Comparison of ENCODE assay signal across 1 cellular context in the genomic region with DNA sequence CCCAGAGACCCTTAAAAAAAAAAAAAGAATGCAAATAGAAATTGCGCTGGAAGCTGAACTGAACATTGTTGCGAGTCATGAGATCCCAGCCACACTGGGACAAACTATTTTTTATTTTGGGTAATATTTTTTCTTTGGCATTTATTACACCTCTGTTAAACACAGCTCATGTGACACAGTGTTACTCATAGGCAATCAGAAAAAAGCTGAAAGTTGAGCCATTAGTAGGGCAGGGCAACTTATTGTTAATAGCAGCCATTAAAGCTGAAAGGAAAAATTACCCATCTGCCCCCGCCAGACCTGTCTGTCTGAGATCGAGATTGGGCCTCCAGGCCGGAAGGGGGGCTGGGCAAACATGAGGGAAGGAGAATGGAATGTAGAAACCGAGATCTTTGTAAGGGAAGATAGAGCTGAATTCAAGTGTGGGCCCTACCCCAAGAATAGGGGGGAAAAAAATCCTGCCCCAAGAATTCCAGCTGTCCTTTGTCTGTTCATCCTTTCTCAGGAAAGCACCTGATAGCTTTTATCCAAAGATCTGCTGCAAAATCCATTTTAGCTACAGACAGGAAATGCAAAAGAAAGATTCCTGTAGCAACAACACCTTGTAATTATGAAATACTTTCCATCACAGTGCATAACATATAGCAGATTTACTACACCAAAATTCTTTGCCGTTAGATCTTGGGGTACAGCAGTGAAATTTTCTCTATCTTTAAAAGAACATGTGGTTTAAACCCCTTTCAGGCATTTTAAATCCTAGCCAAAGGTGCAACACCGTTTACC.
TF ChIP-seq lines count a peak whose summit lies in the region.

No MANE protein-coding gene starts in this region.

TF ChIP-seq in K562, 482 proteins besides CTCF, POLR2A, EP300 and RAD21 (continued from another document):
- TF ChIP-seq, protein P1, sequence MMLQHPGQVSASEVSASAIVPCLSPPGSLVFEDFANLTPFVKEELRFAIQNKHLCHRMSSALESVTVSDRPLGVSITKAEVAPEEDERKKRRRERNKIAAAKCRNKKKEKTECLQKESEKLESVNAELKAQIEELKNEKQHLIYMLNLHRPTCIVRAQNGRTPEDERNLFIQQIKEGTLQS (IDR thresholded peaks at IDR 0.05): 0 out of 2 replicates have a peak, but pooled peaks have one; percentile 19
- TF ChIP-seq, protein P1 (CRISPR knock-in tag; conservative IDR thresholded peaks at IDR 0.05): no peak
- TF ChIP-seq MBD1 (CRISPR knock-in tag; IDR thresholded peaks at IDR 0.05) (no peak), VEZF1 (CRISPR knock-in tag; IDR thresholded peaks at IDR 0.05) (peak; percentile 22; the same call in 1 of the 2 replicates), TEAD4 (IDR thresholded peaks at IDR 0.05; ENCODE audit: low read length) (peak; percentile 39; the same call in 1 of the 2 replicates), TEAD4 (CRISPR knock-in tag; IDR thresholded peaks at IDR 0.05; ENCODE audit: borderline replicate concordance) (no peak), E2F3 (CRISPR knock-in tag; IDR thresholded peaks at IDR 0.05) (no peak)
- TF ChIP-seq, protein P2, sequence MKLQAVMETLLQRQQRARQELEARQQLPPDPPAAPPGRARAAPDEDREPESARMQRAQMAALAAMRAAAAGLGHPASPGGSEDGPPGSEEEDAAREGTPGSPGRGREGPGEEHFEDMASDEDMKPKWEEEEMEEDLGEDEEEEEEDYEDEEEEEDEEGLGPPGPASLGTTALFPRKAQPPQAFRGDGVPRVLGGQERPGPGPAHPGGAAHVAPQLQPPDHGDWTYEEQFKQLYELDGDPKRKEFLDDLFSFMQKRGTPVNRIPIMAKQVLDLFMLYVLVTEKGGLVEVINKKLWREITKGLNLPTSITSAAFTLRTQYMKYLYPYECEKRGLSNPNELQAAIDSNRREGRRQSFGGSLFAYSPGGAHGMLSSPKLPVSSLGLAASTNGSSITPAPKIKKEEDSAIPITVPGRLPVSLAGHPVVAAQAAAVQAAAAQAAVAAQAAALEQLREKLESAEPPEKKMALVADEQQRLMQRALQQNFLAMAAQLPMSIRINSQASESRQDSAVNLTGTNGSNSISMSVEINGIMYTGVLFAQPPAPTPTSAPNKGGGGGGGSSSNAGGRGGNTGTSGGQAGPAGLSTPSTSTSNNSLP (IDR thresholded peaks at IDR 0.05; ENCODE audit: borderline replicate concordance, low read depth, low read length): no peak
